ENCODE assay signal across 7 cellular contexts in genomic region chr1:14095001-14095400, GRCh38.
DNase-seq lines count a peak whose midpoint lies in the region; ATAC-seq, FAIRE-seq and TF ChIP-seq lines count a peak whose summit lies in the region.

No MANE protein-coding gene starts in this region.

- H3K27ac ChIP-seq in GM23338 (ENCODE audit: low read depth), result no peak overlapping the region
- no peak overlapping the region for H3K27ac ChIP-seq in pancreas
- H3K27ac ChIP-seq in colonic mucosa, result no peak overlapping the region

- H3K27ac Mint-ChIP-seq in GM23338, result no peak overlapping the region
- H3K27ac Mint-ChIP-seq in activated CD4-positive, alpha-beta memory T cell treated with anti-CD3 and anti-CD28 coated beads for 36 hours, result no peak overlapping the region

- no peaks in the 10 kb centered on the region for H3F3A ChIP-seq in GM23338 (replicated peaks; ENCODE audit: low read depth)

- peaks cover 19% of the 10 kb centered on the region for H3K4me1 Mint-ChIP-seq in GM23338
- no peaks in the 10 kb centered on the region for H3K4me1 Mint-ChIP-seq in activated CD4-positive, alpha-beta memory T cell treated with anti-CD3 and anti-CD28 coated beads for 36 hours (ENCODE audit: low read depth)

- peaks cover 4% of the 10 kb centered on the region for H3K27me3 Mint-ChIP-seq in GM23338 (ENCODE audit: insufficient read depth, low read depth, poor library complexity)
- H3K27me3 Mint-ChIP-seq in activated CD4-positive, alpha-beta memory T cell treated with anti-CD3 and anti-CD28 coated beads for 36 hours, result peaks cover 10% of the 10 kb centered on the region

- FAIRE-seq in bronchial epithelial cell (lab: Jason Lieb, UNC), result no peak
- FAIRE-seq in pancreas (lab: Jason Lieb, UNC), result no peak

- ATAC-seq in GM23338 (peak; percentile 84), pancreas (peak; percentile 77 to 92 (median 83)), GM18520 (IDR thresholded peaks at IDR 0.05; ENCODE audit: unreplicated experiment) (no peak)

- H3K27me3 ChIP-seq in GM23338 (ENCODE audit: insufficient read depth), result no peaks in the 10 kb centered on the region
- peaks cover 1% of the 10 kb centered on the region for H3K27me3 ChIP-seq in bronchial epithelial cell (ENCODE audit: control insufficient read depth, insufficient read depth, low read length)
- no peaks in the 10 kb centered on the region for H3K27me3 ChIP-seq in pancreas
- H3K27me3 ChIP-seq in colonic mucosa, result no peaks in the 10 kb centered on the region

- H3K36me3 ChIP-seq in GM23338 (ENCODE audit: insufficient read depth), result no peaks in the 10 kb centered on the region
- H3K36me3 ChIP-seq in bronchial epithelial cell (ENCODE audit: control insufficient read depth, insufficient read depth, low read length), result no peaks in the 10 kb centered on the region
- no peaks in the 10 kb centered on the region for H3K36me3 ChIP-seq in pancreas
- H3K36me3 ChIP-seq in colonic mucosa, result no peaks in the 10 kb centered on the region

- intact Hi-C loops in pancreas (cut with DNase I) (loop anchor here in 1 of 3 donors (10.0 kb wide), 1 partner anchor 640 kb away; no protein-coding TSS in a partner anchor), colonic mucosa (cut with DNase I) (no loop called here)
- intact Hi-C loops in activated CD4-positive, alpha-beta memory T cell treated with anti-CD3 and anti-CD28 coated beads for 36 hours (cut with micrococcal nuclease), result no loop called here

- peaks cover 8% of the 10 kb centered on the region; the same call in 1 of the 2 replicates for H3K4me1 ChIP-seq in GM23338 (ENCODE audit: insufficient read depth)
- H3K4me1 ChIP-seq in pancreas, result peaks cover 0 to 7% (median 0%) of the 10 kb centered on the region in 3 donors
- no peaks in the 10 kb centered on the region for H3K4me1 ChIP-seq in colonic mucosa

- H3K9me3 ChIP-seq in pancreas, result no peaks in the 10 kb centered on the region
- no peaks in the 10 kb centered on the region for H3K9me3 ChIP-seq in colonic mucosa

- H3K9ac ChIP-seq in colonic mucosa (ENCODE audit: low read depth in 2 of 2, low read length in 2 of 2), result no peak overlapping the region

- H3K4me3 ChIP-seq in GM23338, result no peak overlapping the region
- no peak overlapping the region for H3K4me3 ChIP-seq in bronchial epithelial cell (ENCODE audit: low read depth, low read length)
- no peak overlapping the region for H3K4me3 ChIP-seq in pancreas
- no peak overlapping the region for H3K4me3 ChIP-seq in colonic mucosa

- H3K79me2 ChIP-seq in GM23338 (replicated peaks; ENCODE audit: insufficient read depth), result no peaks in the 10 kb centered on the region

- no peaks in the 10 kb centered on the region for H4K20me1 ChIP-seq in GM23338 (replicated peaks; ENCODE audit: insufficient read depth)

- peak; percentile 77 to 78 for TF ChIP-seq CTCF in GM23338 (conservative IDR thresholded peaks at IDR 0.05; ENCODE audit: low read depth in 2 of 2)
- TF ChIP-seq CTCF in bronchial epithelial cell (IDR thresholded peaks at IDR 0.05; ENCODE audit: insufficient read depth, low read length, severe bottlenecking), result peak; percentile 35
- peak; percentile 35 to 61 (median 40) for TF ChIP-seq CTCF in pancreas (IDR thresholded peaks at IDR 0.05)
- TF ChIP-seq CTCF in colonic mucosa (IDR thresholded peaks at IDR 0.05), result no peak

- H3K9me2 ChIP-seq in GM23338 (ENCODE audit: insufficient read depth), result no peaks in the 10 kb centered on the region

- no peak overlapping the region for H3K4me2 ChIP-seq in GM23338

- peaks cover 13% of the 10 kb centered on the region for H3K9me3 Mint-ChIP-seq in GM23338
- peaks cover 7% of the 10 kb centered on the region for H3K9me3 Mint-ChIP-seq in activated CD4-positive, alpha-beta memory T cell treated with anti-CD3 and anti-CD28 coated beads for 36 hours

- POLR2A ChIA-PET in activated CD4-positive, alpha-beta memory T cell treated with anti-CD3 and anti-CD28 coated beads for 36 hours (lab: Charles Lee), result no interaction called here

- no peak overlapping the region for H3K4me3 Mint-ChIP-seq in GM23338
- H3K4me3 Mint-ChIP-seq in activated CD4-positive, alpha-beta memory T cell treated with anti-CD3 and anti-CD28 coated beads for 36 hours, result no peak overlapping the region

- 28 to 36% methylated on average over 3 of the region's 3 CpGs for WGBS in pancreas, 2 donors

- DNase-seq in GM23338 (ENCODE audit: low spot score) (peak; percentile 81), NCI-H1930 (lab: John Stamatoyannopoulos, UW) (peak; percentile 22 to 65), bronchial epithelial cell (ENCODE audit: low read depth) (peak; percentile 17), pancreas (peak in 1 of 6 donors; percentile 21), colonic mucosa (no peak)
- DNase-seq in activated CD4-positive, alpha-beta memory T cell treated with anti-CD3 and anti-CD28 coated beads for 36 hours, result no peak

- H3K36me3 Mint-ChIP-seq in GM23338 (ENCODE audit: low read depth), result peaks cover 11% of the 10 kb centered on the region
- no peaks in the 10 kb centered on the region for H3K36me3 Mint-ChIP-seq in activated CD4-positive, alpha-beta memory T cell treated with anti-CD3 and anti-CD28 coated beads for 36 hours

- H2AFZ ChIP-seq in GM23338, result no peak overlapping the region

- CTCF ChIA-PET in activated CD4-positive, alpha-beta memory T cell treated with anti-CD3 and anti-CD28 coated beads for 36 hours (lab: Charles Lee), result no interaction called here

TF ChIP-seq in GM23338, 12 proteins besides CTCF, POLR2A, EP300 and RAD21 (continues in another document):
- no peak for TF ChIP-seq POLR2AphosphoS5 (IDR thresholded peaks at IDR 0.05; ENCODE audit: low read depth)
- TF ChIP-seq ZNF331 (CRISPR knock-in tag; IDR thresholded peaks at IDR 0.05; ENCODE audit: low read depth), result no peak
- TF ChIP-seq, protein P1, sequence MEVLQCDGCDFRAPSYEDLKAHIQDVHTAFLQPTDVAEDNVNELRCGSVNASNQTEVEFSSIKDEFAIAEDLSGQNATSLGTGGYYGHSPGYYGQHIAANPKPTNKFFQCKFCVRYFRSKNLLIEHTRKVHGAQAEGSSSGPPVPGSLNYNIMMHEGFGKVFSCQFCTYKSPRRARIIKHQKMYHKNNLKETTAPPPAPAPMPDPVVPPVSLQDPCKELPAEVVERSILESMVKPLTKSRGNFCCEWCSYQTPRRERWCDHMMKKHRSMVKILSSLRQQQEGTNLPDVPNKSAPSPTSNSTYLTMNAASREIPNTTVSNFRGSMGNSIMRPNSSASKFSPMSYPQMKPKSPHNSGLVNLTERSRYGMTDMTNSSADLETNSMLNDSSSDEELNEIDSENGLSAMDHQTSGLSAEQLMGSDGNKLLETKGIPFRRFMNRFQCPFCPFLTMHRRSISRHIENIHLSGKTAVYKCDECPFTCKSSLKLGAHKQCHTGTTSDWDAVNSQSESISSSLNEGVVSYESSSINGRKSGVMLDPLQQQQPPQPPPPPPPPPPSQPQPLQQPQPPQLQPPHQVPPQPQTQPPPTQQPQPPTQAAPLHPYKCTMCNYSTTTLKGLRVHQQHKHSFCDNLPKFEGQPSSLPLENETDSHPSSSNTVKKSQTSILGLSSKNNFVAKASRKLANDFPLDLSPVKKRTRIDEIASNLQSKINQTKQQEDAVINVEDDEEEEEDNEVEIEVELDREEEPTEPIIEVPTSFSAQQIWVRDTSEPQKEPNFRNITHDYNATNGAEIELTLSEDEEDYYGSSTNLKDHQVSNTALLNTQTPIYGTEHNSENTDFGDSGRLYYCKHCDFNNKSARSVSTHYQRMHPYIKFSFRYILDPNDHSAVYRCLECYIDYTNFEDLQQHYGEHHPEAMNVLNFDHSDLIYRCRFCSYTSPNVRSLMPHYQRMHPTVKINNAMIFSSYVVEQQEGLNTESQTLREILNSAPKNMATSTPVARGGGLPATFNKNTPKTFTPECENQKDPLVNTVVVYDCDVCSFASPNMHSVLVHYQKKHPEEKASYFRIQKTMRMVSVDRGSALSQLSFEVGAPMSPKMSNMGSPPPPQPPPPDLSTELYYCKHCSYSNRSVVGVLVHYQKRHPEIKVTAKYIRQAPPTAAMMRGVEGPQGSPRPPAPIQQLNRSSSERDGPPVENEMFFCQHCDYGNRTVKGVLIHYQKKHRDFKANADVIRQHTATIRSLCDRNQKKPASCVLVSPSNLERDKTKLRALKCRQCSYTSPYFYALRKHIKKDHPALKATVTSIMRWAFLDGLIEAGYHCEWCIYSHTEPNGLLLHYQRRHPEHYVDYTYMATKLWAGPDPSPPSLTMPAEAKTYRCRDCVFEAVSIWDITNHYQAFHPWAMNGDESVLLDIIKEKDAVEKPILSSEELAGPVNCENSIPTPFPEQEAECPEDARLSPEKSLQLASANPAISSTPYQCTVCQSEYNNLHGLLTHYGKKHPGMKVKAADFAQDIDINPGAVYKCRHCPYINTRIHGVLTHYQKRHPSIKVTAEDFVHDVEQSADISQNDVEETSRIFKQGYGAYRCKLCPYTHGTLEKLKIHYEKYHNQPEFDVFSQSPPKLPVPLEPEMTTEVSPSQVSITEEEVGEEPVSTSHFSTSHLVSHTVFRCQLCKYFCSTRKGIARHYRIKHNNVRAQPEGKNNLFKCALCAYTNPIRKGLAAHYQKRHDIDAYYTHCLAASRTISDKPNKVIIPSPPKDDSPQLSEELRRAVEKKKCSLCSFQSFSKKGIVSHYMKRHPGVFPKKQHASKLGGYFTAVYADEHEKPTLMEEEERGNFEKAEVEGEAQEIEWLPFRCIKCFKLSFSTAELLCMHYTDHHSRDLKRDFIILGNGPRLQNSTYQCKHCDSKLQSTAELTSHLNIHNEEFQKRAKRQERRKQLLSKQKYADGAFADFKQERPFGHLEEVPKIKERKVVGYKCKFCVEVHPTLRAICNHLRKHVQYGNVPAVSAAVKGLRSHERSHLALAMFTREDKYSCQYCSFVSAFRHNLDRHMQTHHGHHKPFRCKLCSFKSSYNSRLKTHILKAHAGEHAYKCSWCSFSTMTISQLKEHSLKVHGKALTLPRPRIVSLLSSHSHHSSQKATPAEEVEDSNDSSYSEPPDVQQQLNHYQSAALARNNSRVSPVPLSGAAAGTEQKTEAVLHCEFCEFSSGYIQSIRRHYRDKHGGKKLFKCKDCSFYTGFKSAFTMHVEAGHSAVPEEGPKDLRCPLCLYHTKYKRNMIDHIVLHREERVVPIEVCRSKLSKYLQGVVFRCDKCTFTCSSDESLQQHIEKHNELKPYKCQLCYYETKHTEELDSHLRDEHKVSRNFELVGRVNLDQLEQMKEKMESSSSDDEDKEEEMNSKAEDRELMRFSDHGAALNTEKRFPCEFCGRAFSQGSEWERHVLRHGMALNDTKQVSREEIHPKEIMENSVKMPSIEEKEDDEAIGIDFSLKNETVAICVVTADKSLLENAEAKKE (CRISPR knock-in tag; IDR thresholded peaks at IDR 0.05), result no peak
- TF ChIP-seq STAT1 (IDR thresholded peaks at IDR 0.05; ENCODE audit: unreplicated experiment), result no peak
- TF ChIP-seq, protein P2, sequence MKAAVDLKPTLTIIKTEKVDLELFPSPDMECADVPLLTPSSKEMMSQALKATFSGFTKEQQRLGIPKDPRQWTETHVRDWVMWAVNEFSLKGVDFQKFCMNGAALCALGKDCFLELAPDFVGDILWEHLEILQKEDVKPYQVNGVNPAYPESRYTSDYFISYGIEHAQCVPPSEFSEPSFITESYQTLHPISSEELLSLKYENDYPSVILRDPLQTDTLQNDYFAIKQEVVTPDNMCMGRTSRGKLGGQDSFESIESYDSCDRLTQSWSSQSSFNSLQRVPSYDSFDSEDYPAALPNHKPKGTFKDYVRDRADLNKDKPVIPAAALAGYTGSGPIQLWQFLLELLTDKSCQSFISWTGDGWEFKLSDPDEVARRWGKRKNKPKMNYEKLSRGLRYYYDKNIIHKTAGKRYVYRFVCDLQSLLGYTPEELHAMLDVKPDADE (IDR thresholded peaks at IDR 0.05), result no peak
- TF ChIP-seq JUNB (IDR thresholded peaks at IDR 0.05; ENCODE audit: unreplicated experiment), result no peak

Comparison
In these comparisons a context has a peak if more than half of its experiments do, and no peak if none do; other contexts are left out.
1. DNase-seq: peak in GM23338 (single experiment), NCI-H1930 (2 of 2) and bronchial epithelial cell (single experiment); none in colonic mucosa (single experiment) and activated CD4-positive, alpha-beta memory T cell treated with anti-CD3 and anti-CD28 coated beads for 36 hours (single experiment).